Comparison of ENCODE assay signal across 11 cellular contexts in the genomic region with DNA sequence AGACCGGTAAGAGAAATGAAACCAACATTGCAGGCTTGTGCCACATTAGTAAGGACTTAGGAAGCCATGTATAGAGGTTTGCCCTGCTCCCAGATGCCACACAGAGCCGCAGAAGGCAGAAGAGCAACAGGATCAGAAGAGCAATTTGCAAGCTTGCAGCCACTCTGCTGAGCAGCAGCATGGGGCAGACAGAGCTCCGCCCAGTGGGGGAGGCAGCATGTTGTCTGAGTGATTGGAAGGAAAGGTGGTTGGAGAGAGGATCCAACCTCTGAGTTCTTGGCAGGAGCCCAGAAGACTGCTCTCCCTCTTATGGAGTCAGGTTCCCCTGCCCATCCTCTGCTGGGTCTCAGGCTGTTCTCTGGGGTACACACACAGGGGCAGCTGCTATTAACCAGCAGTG. TPM values are rescaled to one million over a fixed set of nuclear protein-coding genes. Genes with fewer than 3 reads are reported as not detected.
DNase-seq lines count a peak whose midpoint lies in the region; ATAC-seq and TF ChIP-seq lines count a peak whose summit lies in the region.
"Had no signal": no experiment of that assay in that cellular context is flagged by ENCODE, and none has a peak within 500 bp of the region (broad histone marks: within the 10 kb centered on the region; RNA-seq: fewer than 3 reads in every experiment).

No MANE protein-coding gene starts in this region.

- no peaks in the 10 kb centered on the region for H3K79me2 ChIP-seq in smooth muscle cell (ENCODE audit: low read depth)

- peak; percentile 56 to 59 for DNase-seq in NCI-H2081 (lab: John Stamatoyannopoulos, UW)
- no peak for DNase-seq in NCI-H2081 treated with DMSO at 0.1 percent for 48 hours (lab: John Stamatoyannopoulos, UW)
- peak; percentile 15 for DNase-seq in NCI-H2227 treated with DMSO at 0.1 percent for 48 hours (lab: John Stamatoyannopoulos, UW)
- DNase-seq in epithelial cell of prostate (ENCODE audit: low read depth, low spot score), result no peak
- DNase-seq in smooth muscle cell (lab: John Stamatoyannopoulos, UW; ENCODE audit: unreplicated experiment), result no peak
- DNase-seq in NK-92 (lab: John Stamatoyannopoulos, UW; ENCODE audit: unreplicated experiment), result no peak
- no peak for DNase-seq in stimulated activated CD4-positive, alpha-beta T cell treated with anti-CD3 and anti-CD28 coated beads, Interleukin-4, amount 100 ng/mL, for 1 hour
- DNase-seq: activated naive CD8-positive, alpha-beta T cell treated with anti-CD3 and anti-CD28 coated beads, Interleukin-2, amount 10 ng/mL, durations not matched to agents 7 days and 5 days; tibial artery had no signal

- no peaks in the 10 kb centered on the region for H4K20me1 ChIP-seq in smooth muscle cell (ENCODE audit: low read depth)

- H3K27ac ChIP-seq in epithelial cell of prostate, result peak overlapping the region; percentile 99
- peak overlapping the region; percentile 93 for H3K27ac ChIP-seq in smooth muscle cell (ENCODE audit: low read depth)
- H3K27ac ChIP-seq: 22Rv1, tibial artery had no signal

- H3K27me3 ChIP-seq in smooth muscle cell (ENCODE audit: low read depth), result peaks cover 13% of the 10 kb centered on the region

- no peak overlapping the region for H2AFZ ChIP-seq in smooth muscle cell (ENCODE audit: low read depth)

- no peak overlapping the region for H3K4me2 ChIP-seq in smooth muscle cell

- peaks cover 19% of the 10 kb centered on the region for H3K4me1 ChIP-seq in smooth muscle cell (ENCODE audit: low read depth)

- no peaks in the 10 kb centered on the region for H3K36me3 ChIP-seq in smooth muscle cell (ENCODE audit: low read depth)
- H3K36me3 ChIP-seq: tibial artery had no signal

- H3K4me3 ChIP-seq in smooth muscle cell, result no peak overlapping the region
- H3K4me3 ChIP-seq: tibial artery had no signal

- WGBS in smooth muscle cell (ENCODE audit: low lambda C conversion rate), result 48% methylated on average over 3 of the region's 3 CpGs

- H3K9ac ChIP-seq in smooth muscle cell (ENCODE audit: low read depth), result peak overlapping the region; percentile 79

- TF ChIP-seq CTCF in smooth muscle cell (IDR thresholded peaks at IDR 0.05; ENCODE audit: borderline replicate concordance, insufficient read depth, poor library complexity, severe bottlenecking), result no peak

- ATAC-seq in GM19035 (IDR thresholded peaks at IDR 0.05; ENCODE audit: unreplicated experiment), result no peak

- H3K9me3 ChIP-seq in smooth muscle cell (replicated peaks; ENCODE audit: low read depth), result no peaks in the 10 kb centered on the region
- H3K9me3 ChIP-seq: tibial artery had no signal

- no peaks in the 10 kb centered on the region for H3F3A ChIP-seq in smooth muscle cell (ENCODE audit: low read depth)

RNA-seq across cellular contexts. Expression of a gene that starts 2.3 kb away (rescaled TPM):
- total RNA-seq in smooth muscle cell, result 985 and 1,128 TPM in 2 replicates
- 460 and 992 TPM in 2 replicates for polyA plus RNA-seq in smooth muscle cell
- total RNA-seq: activated naive CD8-positive, alpha-beta T cell treated with anti-CD3 and anti-CD28 coated beads, Interleukin-2, amount 10 ng/mL, durations not matched to agents 7 days and 5 days had no signal

RNA-seq across cellular contexts. Expression of a gene that starts 21.8 kb away (rescaled TPM):
- 30.2 and 32.6 TPM in 2 replicates for total RNA-seq in smooth muscle cell
- 22.0 and 26.5 TPM in 2 replicates for polyA plus RNA-seq in smooth muscle cell
- total RNA-seq: activated naive CD8-positive, alpha-beta T cell treated with anti-CD3 and anti-CD28 coated beads, Interleukin-2, amount 10 ng/mL, durations not matched to agents 7 days and 5 days had no signal

RNA-seq across cellular contexts. Expression of a gene that starts 24.8 kb away (rescaled TPM):
- total RNA-seq in smooth muscle cell, result 152 and 209 TPM in 2 replicates
- 67.2 and 198 TPM in 2 replicates for polyA plus RNA-seq in smooth muscle cell
- total RNA-seq: activated naive CD8-positive, alpha-beta T cell treated with anti-CD3 and anti-CD28 coated beads, Interleukin-2, amount 10 ng/mL, durations not matched to agents 7 days and 5 days had no signal

RNA-seq across cellular contexts. Expression of a gene that starts 43.4 kb away (rescaled TPM):
- total RNA-seq in smooth muscle cell, result 279 and 336 TPM in 2 replicates
- 248 and 250 TPM in 2 replicates for polyA plus RNA-seq in smooth muscle cell
- total RNA-seq: activated naive CD8-positive, alpha-beta T cell treated with anti-CD3 and anti-CD28 coated beads, Interleukin-2, amount 10 ng/mL, durations not matched to agents 7 days and 5 days had no signal

RNA-seq across cellular contexts. Expression of a gene that starts 57.6 kb away (rescaled TPM):
- total RNA-seq in smooth muscle cell, result not detected in 2 replicates
- polyA plus RNA-seq in smooth muscle cell, result not detected in 2 replicates
- total RNA-seq: activated naive CD8-positive, alpha-beta T cell treated with anti-CD3 and anti-CD28 coated beads, Interleukin-2, amount 10 ng/mL, durations not matched to agents 7 days and 5 days had no signal

Comparison
In these comparisons a context has a peak if more than half of its experiments do, and no peak if none do; other contexts are left out.
1. DNase-seq: peak in NCI-H2081 (2 of 2) and NCI-H2227 treated with DMSO at 0.1 percent for 48 hours (single experiment); none in NCI-H2081 treated with DMSO at 0.1 percent for 48 hours (single experiment), epithelial cell of prostate (single experiment), smooth muscle cell (single experiment), NK-92 (single experiment) and stimulated activated CD4-positive, alpha-beta T cell treated with anti-CD3 and anti-CD28 coated beads, Interleukin-4, amount 100 ng/mL, for 1 hour (single experiment).